ENCODE assay signal across 1 cellular context in the genomic region with DNA sequence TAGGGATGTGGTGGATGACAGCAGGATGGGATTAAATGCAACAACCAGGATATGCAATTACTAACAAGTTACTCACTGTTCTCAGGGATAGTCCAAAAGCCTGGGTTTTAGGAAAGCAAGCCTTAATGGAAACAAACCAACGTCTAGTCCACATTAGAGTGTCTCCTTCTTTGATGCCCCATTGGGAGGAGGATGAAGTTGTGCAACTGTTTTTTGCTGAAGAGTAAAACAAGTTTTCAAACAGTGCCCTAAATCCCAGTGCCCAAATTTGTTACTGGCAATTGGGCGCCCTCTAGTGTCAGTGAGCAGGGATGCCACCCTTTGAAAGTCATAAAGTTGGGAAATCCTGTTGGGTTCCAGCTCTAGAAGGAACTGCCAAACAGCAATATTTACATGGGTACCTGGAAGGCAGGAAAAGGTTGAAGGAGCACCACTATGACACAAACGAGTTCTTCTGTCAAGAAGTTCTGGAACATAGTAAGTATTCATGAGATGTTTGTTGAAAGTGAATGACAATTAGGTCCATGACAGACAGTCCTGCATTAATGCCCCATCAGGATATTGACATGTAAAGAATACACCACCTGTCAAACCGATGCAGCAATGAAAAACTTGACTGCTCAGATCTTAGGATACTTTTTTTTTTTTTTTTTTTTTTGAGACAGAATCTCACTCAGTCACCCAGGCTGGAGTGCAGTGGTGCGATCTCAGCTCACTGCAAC.
TF ChIP-seq lines count a peak whose summit lies in the region.

No MANE protein-coding gene starts in this region.

TF ChIP-seq in GM23338, 12 proteins besides CTCF, POLR2A, EP300 and RAD21 (continued from another document):
- TF ChIP-seq ZNF331 (CRISPR knock-in tag; IDR thresholded peaks at IDR 0.05; ENCODE audit: low read depth) = no peak
- no peak for TF ChIP-seq EZH2 (IDR thresholded peaks at IDR 0.05; ENCODE audit: low read depth, unreplicated experiment)
- no peak for TF ChIP-seq POLR2AphosphoS5 (IDR thresholded peaks at IDR 0.05; ENCODE audit: low read depth)
- no peak for TF ChIP-seq EZH2phosphoT487 (IDR thresholded peaks at IDR 0.05; ENCODE audit: unreplicated experiment)
- no peak for TF ChIP-seq JUNB (IDR thresholded peaks at IDR 0.05; ENCODE audit: unreplicated experiment)
- TF ChIP-seq STAT1 (IDR thresholded peaks at IDR 0.05; ENCODE audit: unreplicated experiment) = no peak
- TF ChIP-seq ETS1 (IDR thresholded peaks at IDR 0.05) = no peak
TF ChIP-seq in GM23338: peak in this region for 0.
